ENCODE assay signal across 11 cellular contexts in the genomic region with DNA sequence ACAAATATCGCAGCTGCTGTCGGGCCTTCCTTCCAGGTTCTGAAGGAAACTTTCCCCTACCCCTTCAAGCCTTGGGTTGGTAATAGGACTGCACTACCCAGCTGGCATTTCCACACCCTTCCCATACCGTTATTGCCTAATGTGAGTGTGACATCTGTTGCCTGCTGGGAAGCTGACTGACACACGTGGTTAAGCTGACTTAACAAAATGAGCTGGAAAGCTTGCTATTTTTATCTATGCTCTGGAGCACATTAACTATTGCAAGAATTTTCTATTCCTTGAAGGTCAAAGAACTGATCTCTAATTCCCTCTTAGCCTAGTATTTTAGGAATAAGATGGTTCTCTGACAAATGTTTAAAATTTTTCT.
DNase-seq lines count a peak whose midpoint lies in the region; ATAC-seq and TF ChIP-seq lines count a peak whose summit lies in the region.
"Had no signal": no experiment of that assay in that cellular context is flagged by ENCODE, and none has a peak within 500 bp of the region (broad histone marks: within the 10 kb centered on the region; RNA-seq: fewer than 3 reads in every experiment).

No MANE protein-coding gene starts in this region.

- H3K9ac ChIP-seq in BLaER1 treated with 17β-estradiol and CSF1 and Interleukin-3, amounts not matched to agents 10 nM and 100 nM = peak overlapping the region in 4 of 11 experiments; percentile 29 to 48 (median 38); a peak in 7 of 22 replicates
- H3K9ac ChIP-seq in fibroblast of lung (ENCODE audit: insufficient read depth, low read length) (no peak overlapping the region), neural cell (ENCODE audit: low read length) (no peak overlapping the region)
- H3K9ac ChIP-seq: SK-N-SH had no signal

- H3K27me3 ChIP-seq in BLaER1 treated with 17β-estradiol and CSF1 and Interleukin-3, amounts not matched to agents 10 nM and 100 nM = no peaks in the 10 kb centered on the region
- H3K27me3 ChIP-seq in fibroblast of lung (ENCODE audit: control insufficient read depth, insufficient read depth, low read length) (no peaks in the 10 kb centered on the region), neural cell (ENCODE audit: insufficient read depth, low read depth, low read length) (no peaks in the 10 kb centered on the region)

- no peaks in the 10 kb centered on the region for H4K20me1 ChIP-seq in BLaER1 treated with 17β-estradiol and CSF1 and Interleukin-3, amounts not matched to agents 10 nM and 100 nM
- H4K20me1 ChIP-seq in fibroblast of lung (ENCODE audit: control insufficient read depth, extremely low read depth, insufficient read depth, low read length) (no peaks in the 10 kb centered on the region), neural cell (ENCODE audit: insufficient read depth) (no peaks in the 10 kb centered on the region)

- H3K79me2 ChIP-seq in fibroblast of lung (ENCODE audit: control insufficient read depth, insufficient read depth, low read length) (no peaks in the 10 kb centered on the region), neural cell (replicated peaks; ENCODE audit: insufficient read depth, low read length) (no peaks in the 10 kb centered on the region)

- DNase-seq in NCI-H82 (lab: John Stamatoyannopoulos, UW) (peak; percentile 77), fibroblast of lung (ENCODE audit: low read depth in 2 of 2) (peak; percentile 36 to 88), posterior vena cava (ENCODE audit: low spot score) (no peak), NAMALWA (ENCODE audit: low spot score) (no peak)
- DNase-seq: activated CD8-positive, alpha-beta T cell treated with anti-CD3 and anti-CD28 coated beads for 36 hours; NCI-H2081; SK-N-SH had no signal

- H3K4me2 ChIP-seq in BLaER1 treated with 17β-estradiol and CSF1 and Interleukin-3, amounts not matched to agents 10 nM and 100 nM = peak overlapping the region in 9 of 11 experiments; percentile 18 to 76 (median 64); a peak in 16 of 22 replicates
- no peak overlapping the region for H3K4me2 ChIP-seq in fibroblast of lung (ENCODE audit: extremely low read depth, insufficient read depth, low read length)
- no peak overlapping the region for H3K4me2 ChIP-seq in neural cell (ENCODE audit: low read length)
- H3K4me2 ChIP-seq: SK-N-SH had no signal

- H3K36me3 ChIP-seq in BLaER1 treated with 17β-estradiol and CSF1 and Interleukin-3, amounts not matched to agents 10 nM and 100 nM = no peaks in the 10 kb centered on the region
- H3K36me3 ChIP-seq in fibroblast of lung (ENCODE audit: control insufficient read depth, insufficient read depth, low read length) (no peaks in the 10 kb centered on the region), neural cell (ENCODE audit: insufficient read depth, low read length) (no peaks in the 10 kb centered on the region)

- H3F3A ChIP-seq in neural cell (ENCODE audit: insufficient read depth, low read length, poor library complexity, severe bottlenecking) = no peaks in the 10 kb centered on the region

- peak; percentile 21 for TF ChIP-seq EP300 in neural cell (conservative IDR thresholded peaks at IDR 0.05; ENCODE audit: poor library complexity, severe bottlenecking)

- H3K4me1 ChIP-seq in BLaER1 treated with 17β-estradiol and CSF1 and Interleukin-3, amounts not matched to agents 10 nM and 100 nM = peaks cover 0 to 53% (median 15%) of the 10 kb centered on the region in 10 experiments; a peak in 13 of 20 replicates
- H3K4me1 ChIP-seq in fibroblast of lung (ENCODE audit: control insufficient read depth, extremely low read depth, insufficient read depth, low read length) = no peaks in the 10 kb centered on the region

- no peak for TF ChIP-seq RAD21 in neural cell (conservative IDR thresholded peaks at IDR 0.05)

- peak overlapping the region in 9 of 11 experiments; percentile 14 to 78 (median 71); a peak in 15 of 22 replicates for H3K27ac ChIP-seq in BLaER1 treated with 17β-estradiol and CSF1 and Interleukin-3, amounts not matched to agents 10 nM and 100 nM
- no peak overlapping the region for H3K27ac ChIP-seq in fibroblast of lung (ENCODE audit: insufficient read depth, low read length)
- no peak overlapping the region for H3K27ac ChIP-seq in neural cell (ENCODE audit: low read length)

- intact Hi-C loops in posterior vena cava (cut with DNase I) = no loop called here

- ATAC-seq in HG02884 (IDR thresholded peaks at IDR 0.05; ENCODE audit: unreplicated experiment) (no peak), GM21737 (IDR thresholded peaks at IDR 0.05; ENCODE audit: unreplicated experiment) (no peak)
- ATAC-seq: activated CD8-positive, alpha-beta T cell treated with anti-CD3 and anti-CD28 coated beads for 36 hours had no signal

- TF ChIP-seq CTCF in fibroblast of lung (conservative IDR thresholded peaks at IDR 0.05 in 1 of 2, IDR thresholded peaks at IDR 0.05 in 1 of 2; ENCODE audit: low read depth in 1 of 2, low read length in 2 of 2) (no peak), neural cell (IDR thresholded peaks at IDR 0.05; ENCODE audit: poor library complexity, severe bottlenecking) (no peak)

- H3K9me3 ChIP-seq in BLaER1 treated with 17β-estradiol and CSF1 and Interleukin-3, amounts not matched to agents 10 nM and 100 nM (replicated peaks in 1 of 11) = peaks cover 0 to 10% (median 0%) of the 10 kb centered on the region in 11 experiments; a peak in 6 of 22 replicates
- H3K9me3 ChIP-seq in fibroblast of lung (ENCODE audit: control insufficient read depth, insufficient read depth, low read depth, low read length) (no peaks in the 10 kb centered on the region), neural cell (ENCODE audit: low read length) (no peaks in the 10 kb centered on the region)
- H3K9me3 ChIP-seq: SK-N-SH had no signal

- no peak overlapping the region for H3K4me3 ChIP-seq in BLaER1 treated with 17β-estradiol and CSF1 and Interleukin-3, amounts not matched to agents 10 nM and 100 nM
- no peak overlapping the region for H3K4me3 ChIP-seq in fibroblast of lung (replicated peaks in 1 of 4; ENCODE audit: control extremely low read depth in 1 of 4, insufficient read depth in 1 of 4, low read depth in 3 of 4, low read length in 4 of 4)
- H3K4me3 ChIP-seq in neural cell (ENCODE audit: low read length) = no peak overlapping the region

- H2AFZ ChIP-seq in fibroblast of lung (ENCODE audit: low read length) (no peak overlapping the region), neural cell (ENCODE audit: low read depth, low read length) (no peak overlapping the region)

- no peaks in the 10 kb centered on the region for H3K9me2 ChIP-seq in neural cell (ENCODE audit: insufficient read depth, low read length)
- H3K9me2 ChIP-seq: SK-N-SH had no signal

TF ChIP-seq in neural cell, 6 proteins besides CTCF, POLR2A, EP300 and RAD21:
- no peak for TF ChIP-seq MXI1 (conservative IDR thresholded peaks at IDR 0.05; ENCODE audit: poor library complexity, severe bottlenecking)
- TF ChIP-seq, protein P1, sequence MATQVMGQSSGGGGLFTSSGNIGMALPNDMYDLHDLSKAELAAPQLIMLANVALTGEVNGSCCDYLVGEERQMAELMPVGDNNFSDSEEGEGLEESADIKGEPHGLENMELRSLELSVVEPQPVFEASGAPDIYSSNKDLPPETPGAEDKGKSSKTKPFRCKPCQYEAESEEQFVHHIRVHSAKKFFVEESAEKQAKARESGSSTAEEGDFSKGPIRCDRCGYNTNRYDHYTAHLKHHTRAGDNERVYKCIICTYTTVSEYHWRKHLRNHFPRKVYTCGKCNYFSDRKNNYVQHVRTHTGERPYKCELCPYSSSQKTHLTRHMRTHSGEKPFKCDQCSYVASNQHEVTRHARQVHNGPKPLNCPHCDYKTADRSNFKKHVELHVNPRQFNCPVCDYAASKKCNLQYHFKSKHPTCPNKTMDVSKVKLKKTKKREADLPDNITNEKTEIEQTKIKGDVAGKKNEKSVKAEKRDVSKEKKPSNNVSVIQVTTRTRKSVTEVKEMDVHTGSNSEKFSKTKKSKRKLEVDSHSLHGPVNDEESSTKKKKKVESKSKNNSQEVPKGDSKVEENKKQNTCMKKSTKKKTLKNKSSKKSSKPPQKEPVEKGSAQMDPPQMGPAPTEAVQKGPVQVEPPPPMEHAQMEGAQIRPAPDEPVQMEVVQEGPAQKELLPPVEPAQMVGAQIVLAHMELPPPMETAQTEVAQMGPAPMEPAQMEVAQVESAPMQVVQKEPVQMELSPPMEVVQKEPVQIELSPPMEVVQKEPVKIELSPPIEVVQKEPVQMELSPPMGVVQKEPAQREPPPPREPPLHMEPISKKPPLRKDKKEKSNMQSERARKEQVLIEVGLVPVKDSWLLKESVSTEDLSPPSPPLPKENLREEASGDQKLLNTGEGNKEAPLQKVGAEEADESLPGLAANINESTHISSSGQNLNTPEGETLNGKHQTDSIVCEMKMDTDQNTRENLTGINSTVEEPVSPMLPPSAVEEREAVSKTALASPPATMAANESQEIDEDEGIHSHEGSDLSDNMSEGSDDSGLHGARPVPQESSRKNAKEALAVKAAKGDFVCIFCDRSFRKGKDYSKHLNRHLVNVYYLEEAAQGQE (IDR thresholded peaks at IDR 0.05; ENCODE audit: borderline replicate concordance) = peak; percentile 39
- no peak for TF ChIP-seq SMC3 (conservative IDR thresholded peaks at IDR 0.05; ENCODE audit: poor library complexity)

Comparison
In these comparisons a context has a peak if more than half of its experiments do, and no peak if none do; other contexts are left out.
1. H3K27ac ChIP-seq: peak in BLaER1 treated with 17β-estradiol and CSF1 and Interleukin-3, amounts not matched to agents 10 nM and 100 nM (9 of 11); none in fibroblast of lung (single experiment) and neural cell (single experiment).
2. H3K4me2 ChIP-seq: peak in BLaER1 treated with 17β-estradiol and CSF1 and Interleukin-3, amounts not matched to agents 10 nM and 100 nM (9 of 11); none in fibroblast of lung (single experiment) and neural cell (single experiment).
3. DNase-seq: peak in NCI-H82 (single experiment) and fibroblast of lung (2 of 2); none in posterior vena cava (single experiment) and NAMALWA (single experiment).